ENCODE assay signal across 1 cellular context in genomic region chr15:91318976-91319714, GRCh38.
TF ChIP-seq lines count a peak whose summit lies in the region.

No MANE protein-coding gene starts in this region.

TF ChIP-seq in A549, 52 proteins besides CTCF, POLR2A, EP300 and RAD21 (continued from another document):
- TF ChIP-seq PBX3 (IDR thresholded peaks at IDR 0.05) (no peak), CHD4 (IDR thresholded peaks at IDR 0.05; ENCODE audit: borderline replicate concordance) (no peak), HOXB5 (CRISPR knock-in tag; IDR thresholded peaks at IDR 0.05) (no peak), CBX8 (IDR thresholded peaks at IDR 0.05) (no peak), EHMT2 (IDR thresholded peaks at IDR 0.05; ENCODE audit: low read depth) (no peak)
TF ChIP-seq in A549: peak in this region for 0.
